Comparison of ENCODE assay signal across 8 cellular contexts in genomic region chr9:124320062-124320973, GRCh38.
A peak's percentile ranks its signal among the peaks of the same experiment; 100 is the strongest.
DNase-seq lines count a peak whose midpoint lies in the region; TF ChIP-seq lines count a peak whose summit lies in the region.

No MANE protein-coding gene starts in this region.

- DNase-seq in AG04450 (ENCODE audit: low read depth, low spot score) = peak; percentile 29
- peak; percentile 84 for DNase-seq in GM13976 (ENCODE audit: low spot score)
- peak; percentile 11 for DNase-seq in NCI-H2196 treated with DMSO at 0.1 percent for 48 hours (lab: John Stamatoyannopoulos, UW; ENCODE audit: unreplicated experiment)
- DNase-seq in activated CD4-positive, alpha-beta T cell treated with anti-CD3 and anti-CD28 coated beads, Interleukin-2, amount 50 U/mL, for 4 hours = peak; percentile 9 to 13
- peak; percentile 92 for DNase-seq in epidermal melanocyte (ENCODE audit: insufficient read length, low spot score)
- DNase-seq in mesothelial cell of epicardium (ENCODE audit: low spot score in 2 of 2, unreplicated experiment in 2 of 2) = peak in 1 of 2 experiments; percentile 69
- DNase-seq in testis = peak; percentile 84
- DNase-seq in mesenteric fat pad (ENCODE audit: low spot score) = no peak

- H3K27me3 ChIP-seq in AG04450 (ENCODE audit: control insufficient read depth, insufficient read depth, low read length) (no peaks in the 10 kb centered on the region), testis (no peaks in the 10 kb centered on the region)

- no peak overlapping the region for H3K4me3 ChIP-seq in AG04450 (ENCODE audit: low read depth, low read length)
- H3K4me3 ChIP-seq in testis = no peak overlapping the region

- WGBS in testis, 2 donors = 71 to 79% methylated on average over 17 of the region's 17 CpGs

- CTCF ChIA-PET in AG04450 (lab: Charles Lee) = interaction anchor here (0.6 to 3.6 kb wide), 15 partner anchors 9 to 820 kb away, joined by 3 to 18 read pairs (median 3); no protein-coding TSS in a partner anchor

- TF ChIP-seq CTCF in AG04450 (IDR thresholded peaks at IDR 0.05; ENCODE audit: low read depth, low read length) (peak; percentile 94), GM13976 (IDR thresholded peaks at IDR 0.05; ENCODE audit: borderline replicate concordance, control extremely low read depth, extremely low read depth, insufficient read depth, missing control alignments) (peak; percentile 62), mesothelial cell of epicardium (IDR thresholded peaks at IDR 0.05; ENCODE audit: unreplicated experiment) (peak; percentile 76), testis (IDR thresholded peaks at IDR 0.05) (peak; percentile 79 to 87 (median 85))

- peaks cover 18% of the 10 kb centered on the region for H3K36me3 Mint-ChIP-seq in mesothelial cell of epicardium

- H3K4me1 ChIP-seq in testis = no peaks in the 10 kb centered on the region

- H3K9me3 Mint-ChIP-seq in mesothelial cell of epicardium = peaks cover 7% of the 10 kb centered on the region

- in situ Hi-C loops in GM13976 (cut with MboI; ENCODE audit: low sequenced_read_pairs, unreplicated experiment) = no loop called here

- H3K36me3 ChIP-seq in testis (ENCODE audit: low read depth, missing control alignments) = no peaks in the 10 kb centered on the region

- H3K9me3 ChIP-seq in AG04450 (ENCODE audit: control insufficient read depth, insufficient read depth, low read length) = peaks cover 3% of the 10 kb centered on the region; the same call in 1 of the 2 replicates
- no peaks in the 10 kb centered on the region for H3K9me3 ChIP-seq in testis

- POLR2A ChIA-PET in AG04450 (lab: Yijun Ruan, JAX) = no interaction called here

- no peaks in the 10 kb centered on the region for H3K27me3 Mint-ChIP-seq in mesothelial cell of epicardium (ENCODE audit: low read depth)

- H3K27ac Mint-ChIP-seq in mesothelial cell of epicardium = no peak overlapping the region

- intact Hi-C loops in testis (cut with DNase I; ENCODE audit: low total_unique reads) = loop anchor here (5.0 kb wide), 1 partner anchor 193 kb away; no protein-coding TSS in a partner anchor

- H3K4me1 Mint-ChIP-seq in mesothelial cell of epicardium = no peaks in the 10 kb centered on the region

- H3K4me3 Mint-ChIP-seq in mesothelial cell of epicardium = no peak overlapping the region

- TF ChIP-seq POLR2A in testis (IDR thresholded peaks at IDR 0.05) = no peak

- peak overlapping the region; percentile 39 for H3K27ac ChIP-seq in AG04450 (ENCODE audit: low read depth, low read length)
- no peak overlapping the region for H3K27ac ChIP-seq in testis
